Comparison of ENCODE assay signal across 17 cellular contexts in the genomic region with DNA sequence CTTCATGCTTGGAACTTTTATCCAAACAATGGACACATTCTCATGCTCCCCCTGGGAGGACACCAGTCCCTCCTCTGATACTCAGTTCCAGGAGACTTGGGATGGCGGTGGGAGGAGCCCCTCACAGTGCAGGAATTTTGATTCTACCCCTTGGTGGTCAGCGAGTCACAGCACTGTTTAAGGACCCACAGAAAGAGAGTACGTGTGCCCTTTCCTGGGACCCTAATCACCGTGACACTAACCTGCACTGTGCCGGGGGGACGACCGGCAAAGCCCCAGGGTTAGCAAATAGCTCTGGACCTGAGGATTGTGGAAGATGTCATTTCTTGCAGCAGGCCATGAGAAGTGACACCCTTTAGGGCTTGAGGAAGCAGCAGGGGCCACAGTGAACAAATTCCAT. TPM values are rescaled to one million over a fixed set of nuclear protein-coding genes. Genes with fewer than 3 reads are reported as not detected.
DNase-seq lines count a peak whose midpoint lies in the region; ATAC-seq and TF ChIP-seq lines count a peak whose summit lies in the region.
"Had no signal": no experiment of that assay in that cellular context is flagged by ENCODE, and none has a peak within 500 bp of the region (broad histone marks: within the 10 kb centered on the region; RNA-seq: fewer than 3 reads in every experiment).

No MANE protein-coding gene starts in this region.

- peak; percentile 56 for DNase-seq in natural killer cell treated with Interleukin-12 subunit alpha and Interleukin-12 subunit beta and Interleukin-15 and Interleukin-18, amount 100 ng/mL, for 72 hours (ENCODE audit: low spot score)
- DNase-seq in natural killer cell (no peak), sigmoid colon (peak; percentile 33), vagina (ENCODE audit: extremely low spot score in 2 of 2) (no peak), 8988T (no peak), NCI-H226 (no peak)
- no peak for DNase-seq in activated CD4-positive, alpha-beta T cell treated with anti-CD3 and anti-CD28 coated beads, Interleukin-2, amount 10 ng/mL, durations not matched to agents 24 days and 14 days
- DNase-seq: DMS53; GOT3; NCI-H1694; NCI-H2107; NCI-H345; NCI-H526 treated with DMSO at 0.1 percent for 48 hours; NK-92 treated with Interleukin-12 subunit alpha and Interleukin-12 subunit beta, amount 100 ng/mL, for 24 hours had no signal

- H3K4me3 ChIP-seq in sigmoid colon (no peak overlapping the region), vagina (no peak overlapping the region)
- H3K4me3 ChIP-seq: GM12878 had no signal

- H3K4me1 ChIP-seq in sigmoid colon (peaks cover 0 to 49% (median 39%) of the 10 kb centered on the region in 4 donors), vagina (peaks cover 81% of the 10 kb centered on the region)

- intact Hi-C loops in natural killer cell (cut with micrococcal nuclease) (no loop called here), sigmoid colon (cut with DNase I) (no loop called here), vagina (cut with DNase I) (no loop called here)
- intact Hi-C loops in activated CD4-positive, alpha-beta T cell treated with anti-CD3 and anti-CD28 coated beads, Interleukin-2, amount 10 ng/mL, durations not matched to agents 24 days and 14 days (cut with micrococcal nuclease) = no loop called here

- H3K27me3 Mint-ChIP-seq in natural killer cell treated with Interleukin-12 subunit alpha and Interleukin-12 subunit beta and Interleukin-15 and Interleukin-18, amount 100 ng/mL, for 72 hours = peaks cover 21 to 60% of the 10 kb centered on the region in 2 donors
- peaks cover 10 to 13% of the 10 kb centered on the region in 2 donors for H3K27me3 Mint-ChIP-seq in natural killer cell (ENCODE audit: low read depth in 2 of 2)
- H3K27me3 Mint-ChIP-seq in activated CD4-positive, alpha-beta T cell treated with anti-CD3 and anti-CD28 coated beads, Interleukin-2, amount 10 ng/mL, durations not matched to agents 24 days and 14 days = peaks cover 18% of the 10 kb centered on the region

- no peak for TF ChIP-seq EP300 in sigmoid colon (IDR thresholded peaks at IDR 0.05)

- H3K4me3 Mint-ChIP-seq in natural killer cell treated with Interleukin-12 subunit alpha and Interleukin-12 subunit beta and Interleukin-15 and Interleukin-18, amount 100 ng/mL, for 72 hours = no peak overlapping the region
- no peak overlapping the region for H3K4me3 Mint-ChIP-seq in natural killer cell
- H3K4me3 Mint-ChIP-seq in activated CD4-positive, alpha-beta T cell treated with anti-CD3 and anti-CD28 coated beads, Interleukin-2, amount 10 ng/mL, durations not matched to agents 24 days and 14 days = no peak overlapping the region

- no peaks in the 10 kb centered on the region for H3K9me3 Mint-ChIP-seq in natural killer cell treated with Interleukin-12 subunit alpha and Interleukin-12 subunit beta and Interleukin-15 and Interleukin-18, amount 100 ng/mL, for 72 hours
- H3K9me3 Mint-ChIP-seq in natural killer cell = no peaks in the 10 kb centered on the region
- H3K9me3 Mint-ChIP-seq in activated CD4-positive, alpha-beta T cell treated with anti-CD3 and anti-CD28 coated beads, Interleukin-2, amount 10 ng/mL, durations not matched to agents 24 days and 14 days = peaks cover 6% of the 10 kb centered on the region

- H3K27ac Mint-ChIP-seq in natural killer cell treated with Interleukin-12 subunit alpha and Interleukin-12 subunit beta and Interleukin-15 and Interleukin-18, amount 100 ng/mL, for 72 hours = no peak overlapping the region
- H3K27ac Mint-ChIP-seq in natural killer cell = no peak overlapping the region
- no peak overlapping the region for H3K27ac Mint-ChIP-seq in activated CD4-positive, alpha-beta T cell treated with anti-CD3 and anti-CD28 coated beads, Interleukin-2, amount 10 ng/mL, durations not matched to agents 24 days and 14 days

- H3K27ac ChIP-seq in layer of hippocampus (ENCODE audit: low read depth, low read length) (peak overlapping the region; percentile 22), sigmoid colon (peak overlapping the region; percentile 26 to 53 (median 45)), vagina (peak overlapping the region; percentile 9)

- peaks cover 4% of the 10 kb centered on the region for H3K27me3 ChIP-seq in layer of hippocampus (ENCODE audit: control insufficient read depth, insufficient read depth, low read length)
- no peaks in the 10 kb centered on the region for H3K27me3 ChIP-seq in sigmoid colon
- H3K27me3 ChIP-seq in vagina = no peaks in the 10 kb centered on the region

- no peaks in the 10 kb centered on the region for H3K36me3 Mint-ChIP-seq in natural killer cell treated with Interleukin-12 subunit alpha and Interleukin-12 subunit beta and Interleukin-15 and Interleukin-18, amount 100 ng/mL, for 72 hours
- H3K36me3 Mint-ChIP-seq in natural killer cell = no peaks in the 10 kb centered on the region
- no peaks in the 10 kb centered on the region for H3K36me3 Mint-ChIP-seq in activated CD4-positive, alpha-beta T cell treated with anti-CD3 and anti-CD28 coated beads, Interleukin-2, amount 10 ng/mL, durations not matched to agents 24 days and 14 days (ENCODE audit: low read depth)

- 95 to 96% methylated on average over 7 of the region's 7 CpGs for WGBS in sigmoid colon, 2 donors

- TF ChIP-seq CTCF in natural killer cell (IDR thresholded peaks at IDR 0.05) = no peak
- no peak for TF ChIP-seq CTCF in sigmoid colon (IDR thresholded peaks at IDR 0.05)
- no peak for TF ChIP-seq CTCF in vagina (IDR thresholded peaks at IDR 0.05)

- H3K36me3 ChIP-seq in sigmoid colon (no peaks in the 10 kb centered on the region), vagina (no peaks in the 10 kb centered on the region)

- H3K9me3 ChIP-seq in sigmoid colon (no peaks in the 10 kb centered on the region), vagina (no peaks in the 10 kb centered on the region)

- TF ChIP-seq POLR2A in sigmoid colon (IDR thresholded peaks at IDR 0.05) (no peak), vagina (IDR thresholded peaks at IDR 0.05) (no peak)

- no peak for ATAC-seq in natural killer cell treated with Interleukin-12 subunit alpha and Interleukin-12 subunit beta and Interleukin-15 and Interleukin-18, amount 100 ng/mL, for 72 hours
- ATAC-seq in natural killer cell = no peak
- ATAC-seq: GM12878, PC-3 had no signal

- peaks cover 0 to 7% of the 10 kb centered on the region in 2 donors for H3K4me1 Mint-ChIP-seq in natural killer cell treated with Interleukin-12 subunit alpha and Interleukin-12 subunit beta and Interleukin-15 and Interleukin-18, amount 100 ng/mL, for 72 hours (ENCODE audit: low read depth in 2 of 2)
- H3K4me1 Mint-ChIP-seq in natural killer cell = no peaks in the 10 kb centered on the region
- peaks cover 17% of the 10 kb centered on the region for H3K4me1 Mint-ChIP-seq in activated CD4-positive, alpha-beta T cell treated with anti-CD3 and anti-CD28 coated beads, Interleukin-2, amount 10 ng/mL, durations not matched to agents 24 days and 14 days

RNA-seq across cellular contexts. Expression of gene AFAP1L2, which starts 10.4 kb away (rescaled TPM):
- 1 to 10 TPM; 1.3 to 8.8 TPM for total RNA-seq in natural killer cell treated with Interleukin-12 subunit alpha and Interleukin-12 subunit beta and Interleukin-15 and Interleukin-18, amount 100 ng/mL, for 72 hours
- total RNA-seq in natural killer cell = 1 to 10 TPM in 2 of 3 donors, under 1 TPM in 1; 0.66 to 2.8 (median 1.3) TPM
- 10 to 100 TPM in 3 of 4 donors, 1 to 10 TPM in 1; 7.6 to 26.0 (median 19.1) TPM for total RNA-seq in sigmoid colon
- polyA plus RNA-seq in sigmoid colon = 1 to 10 TPM; 2.5 to 7.9 (median 4.8) TPM
- total RNA-seq in vagina = 29.5 TPM
- total RNA-seq in activated CD4-positive, alpha-beta T cell treated with anti-CD3 and anti-CD28 coated beads, Interleukin-2, amount 10 ng/mL, durations not matched to agents 24 days and 14 days = 3.6 and 3.9 TPM in 2 replicates

Comparison
In these comparisons a context has a peak if more than half of its experiments do, and no peak if none do; other contexts are left out.
1. DNase-seq: peak in natural killer cell treated with Interleukin-12 subunit alpha and Interleukin-12 subunit beta and Interleukin-15 and Interleukin-18, amount 100 ng/mL, for 72 hours (single experiment) and sigmoid colon (single experiment); none in natural killer cell (single experiment), vagina (0 of 2), 8988T (single experiment), activated CD4-positive, alpha-beta T cell treated with anti-CD3 and anti-CD28 coated beads, Interleukin-2, amount 10 ng/mL, durations not matched to agents 24 days and 14 days (single experiment) and NCI-H226 (single experiment).
2. Peak in every context shown above with its lines, with median percentiles within 50 percentile points of each other: H3K27ac ChIP-seq.